1 cellular context compared by ENCODE assay signal in genomic region chr11:64891215-64891848, GRCh38.
TF ChIP-seq lines count a peak whose summit lies in the region.

No MANE protein-coding gene starts in this region.

TF ChIP-seq in HepG2, 621 proteins besides CTCF, POLR2A, EP300 and RAD21 (continues in another document):
- TF ChIP-seq EED (CRISPR knock-in tag; IDR thresholded peaks at IDR 0.05): no peak
- no peak for TF ChIP-seq ZNF816 (CRISPR knock-in tag; IDR thresholded peaks at IDR 0.05; ENCODE audit: borderline replicate concordance)
- TF ChIP-seq TBX2 (CRISPR knock-in tag; IDR thresholded peaks at IDR 0.05; ENCODE audit: borderline replicate concordance): no peak; the same call in 1 of the 2 replicates
- TF ChIP-seq KDM3A (CRISPR knock-in tag; IDR thresholded peaks at IDR 0.05; ENCODE audit: low read depth): no peak
- TF ChIP-seq ATF4 (CRISPR knock-in tag; IDR thresholded peaks at IDR 0.05): no peak
- TF ChIP-seq ZBTB21 (CRISPR knock-in tag; IDR thresholded peaks at IDR 0.05): no peak
- no peak for TF ChIP-seq ZNF292 (CRISPR knock-in tag; IDR thresholded peaks at IDR 0.05; ENCODE audit: borderline replicate concordance, low read depth)
- TF ChIP-seq ZNF234 (CRISPR knock-in tag; conservative IDR thresholded peaks at IDR 0.05): no peak
- TF ChIP-seq SATB2 (CRISPR knock-in tag; IDR thresholded peaks at IDR 0.05): no peak
- TF ChIP-seq MAF1 (CRISPR knock-in tag; IDR thresholded peaks at IDR 0.05; ENCODE audit: borderline replicate concordance): no peak
- no peak for TF ChIP-seq IRX3 (CRISPR knock-in tag; IDR thresholded peaks at IDR 0.05; ENCODE audit: borderline replicate concordance, low read depth)
- no peak for TF ChIP-seq ZNF543 (CRISPR knock-in tag; IDR thresholded peaks at IDR 0.05)
- no peak for TF ChIP-seq HOMEZ (CRISPR knock-in tag; IDR thresholded peaks at IDR 0.05; ENCODE audit: low read depth)
- TF ChIP-seq PITX1 (CRISPR knock-in tag; IDR thresholded peaks at IDR 0.05): no peak
- TF ChIP-seq SMARCC2 (IDR thresholded peaks at IDR 0.05): no peak
- TF ChIP-seq ZNF180 (CRISPR knock-in tag; IDR thresholded peaks at IDR 0.05; ENCODE audit: borderline replicate concordance, low read depth): no peak
- TF ChIP-seq ARID2 (CRISPR knock-in tag; IDR thresholded peaks at IDR 0.05; ENCODE audit: borderline replicate concordance): no peak
- TF ChIP-seq TFDP1 (CRISPR knock-in tag; IDR thresholded peaks at IDR 0.05; ENCODE audit: borderline replicate concordance): no peak
- TF ChIP-seq HNF1B (CRISPR knock-in tag; IDR thresholded peaks at IDR 0.05): peak; percentile 69
- no peak for TF ChIP-seq ZNF318 (CRISPR knock-in tag; IDR thresholded peaks at IDR 0.05)
- no peak for TF ChIP-seq SNAI1 (CRISPR knock-in tag; IDR thresholded peaks at IDR 0.05; ENCODE audit: borderline replicate concordance)
- TF ChIP-seq NBN (conservative IDR thresholded peaks at IDR 0.05): no peak
- no peak for TF ChIP-seq MXI1 (IDR thresholded peaks at IDR 0.05; ENCODE audit: borderline replicate concordance, low read depth, low read length)
- no peak for TF ChIP-seq SMYD3 (CRISPR knock-in tag; IDR thresholded peaks at IDR 0.05)
- no peak for TF ChIP-seq HMGXB3 (CRISPR knock-in tag; IDR thresholded peaks at IDR 0.05; ENCODE audit: borderline replicate concordance)
- TF ChIP-seq ARHGAP35 (CRISPR knock-in tag; IDR thresholded peaks at IDR 0.05; ENCODE audit: borderline replicate concordance): no peak
- TF ChIP-seq ZNF746 (CRISPR knock-in tag; IDR thresholded peaks at IDR 0.05): no peak
- no peak for TF ChIP-seq ZNF484 (CRISPR knock-in tag; IDR thresholded peaks at IDR 0.05; ENCODE audit: borderline replicate concordance, low read depth)
- TF ChIP-seq BCL3 (CRISPR knock-in tag; IDR thresholded peaks at IDR 0.05): no peak
- TF ChIP-seq FIP1L1 (IDR thresholded peaks at IDR 0.05; ENCODE audit: borderline replicate concordance, insufficient read depth, low read depth, low read length): no peak
- TF ChIP-seq ZNF12 (CRISPR knock-in tag; IDR thresholded peaks at IDR 0.05): no peak
- TF ChIP-seq THAP11 (CRISPR knock-in tag; IDR thresholded peaks at IDR 0.05): no peak
- TF ChIP-seq MTA3 (CRISPR knock-in tag; IDR thresholded peaks at IDR 0.05): no peak
- no peak for TF ChIP-seq GATA4 (IDR thresholded peaks at IDR 0.05; ENCODE audit: borderline replicate concordance, low read depth)
- TF ChIP-seq IRF9 (CRISPR knock-in tag; IDR thresholded peaks at IDR 0.05; ENCODE audit: borderline replicate concordance): peak; percentile 53; the same call in 1 of the 2 replicates
- TF ChIP-seq NR2F2 (IDR thresholded peaks at IDR 0.05; ENCODE audit: borderline replicate concordance, low read depth): peak; percentile 52; the same call in 1 of the 2 replicates
- TF ChIP-seq SSRP1 (CRISPR knock-in tag; IDR thresholded peaks at IDR 0.05): no peak
- no peak for TF ChIP-seq POLR2AphosphoS5 (IDR thresholded peaks at IDR 0.05; ENCODE audit: low read depth, low read length)
- TF ChIP-seq ZNF430 (CRISPR knock-in tag; IDR thresholded peaks at IDR 0.05): no peak
- no peak for TF ChIP-seq MIER2 (CRISPR knock-in tag; IDR thresholded peaks at IDR 0.05)
- no peak for TF ChIP-seq MATR3 (CRISPR knock-in tag; IDR thresholded peaks at IDR 0.05)
